Comparison of ENCODE assay signal across 23 cellular contexts in the genomic region with DNA sequence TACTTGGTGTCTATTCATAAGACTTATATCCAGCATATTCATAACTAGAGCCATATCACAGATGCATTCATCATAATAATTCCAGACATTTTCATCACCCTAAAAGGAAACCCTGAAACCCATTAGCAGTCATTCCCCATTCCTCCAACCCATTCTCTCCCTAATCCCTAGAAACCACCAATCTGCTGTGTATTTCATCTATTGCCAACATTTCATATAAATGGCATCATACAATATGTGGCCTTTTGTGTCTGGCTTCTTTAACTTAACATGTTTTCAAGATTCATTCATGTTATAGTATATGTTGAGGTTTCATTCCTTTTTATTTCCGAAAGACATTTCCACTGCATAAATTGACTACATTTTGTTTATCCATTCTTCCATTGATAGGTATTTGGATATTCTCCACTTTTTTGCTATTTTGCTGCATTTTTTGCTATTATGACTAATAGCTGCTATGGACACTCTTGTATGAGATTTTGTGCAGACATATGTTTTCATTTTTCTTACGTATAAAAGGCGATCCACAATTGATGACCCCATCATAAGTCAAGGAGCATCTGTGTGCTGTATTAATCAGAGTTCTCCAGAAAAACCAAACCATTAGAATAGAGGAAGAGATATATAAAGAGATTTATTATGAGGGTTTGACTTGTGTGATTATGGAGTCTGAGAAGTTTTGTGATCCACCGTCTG. TPM values are rescaled to one million over a fixed set of nuclear protein-coding genes. Genes with fewer than 3 reads are reported as not detected.
"Had no signal": no experiment of that assay in that cellular context is flagged by ENCODE, and none has a peak within 500 bp of the region (broad histone marks: within the 10 kb centered on the region; RNA-seq: fewer than 3 reads in every experiment).

No MANE protein-coding gene starts in this region.

- H3K9me3 ChIP-seq: right lobe of liver, stomach had no signal

- H3K4me1 Mint-ChIP-seq: activated T-helper 17 cell treated with anti-CD3 and anti-CD28 coated beads, Interleukin-2, amount 50 U/mL, for 72 hours had no signal

- H3K4me3 Mint-ChIP-seq: activated CD4-positive, alpha-beta T cell treated with anti-CD3 and anti-CD28 coated beads for 36 hours; activated T-helper 17 cell treated with anti-CD3 and anti-CD28 coated beads, Interleukin-2, amount 50 U/mL, for 72 hours; naive thymus-derived CD8-positive, alpha-beta T cell; type B pancreatic cell had no signal

- H3K36me3 Mint-ChIP-seq: type B pancreatic cell had no signal

- DNase-seq: activated CD4-positive, alpha-beta T cell treated with anti-CD3 and anti-CD28 coated beads for 36 hours; activated CD4-positive, alpha-beta T cell treated with anti-CD3 and anti-CD28 coated beads, Interleukin-2, amount 50 U/mL, for 48 hours; activated naive CD4-positive, alpha-beta T cell; aorta; brain microvascular endothelial cell; central memory CD4-positive, alpha-beta T cell; cortex of kidney; effector CD4-positive, alpha-beta T cell; foreskin keratinocyte; hippocampal formation; left cardiac atrium; naive thymus-derived CD8-positive, alpha-beta T cell; right lobe of liver; stimulated activated CD4-positive, alpha-beta T cell treated with anti-CD3 and anti-CD28 coated beads, Interleukin-4, amount 100 ng/mL, for 1 hour; stomach; T-helper 2 cell; WERI-Rb-1 had no signal

- H3K79me2 ChIP-seq: parathyroid adenoma had no signal

- H3K4me3 ChIP-seq: right lobe of liver, smooth muscle cell, stomach had no signal

- H3K36me3 ChIP-seq: brain microvascular endothelial cell, right lobe of liver, WERI-Rb-1 had no signal

- H3K27me3 Mint-ChIP-seq: activated CD4-positive, alpha-beta T cell treated with anti-CD3 and anti-CD28 coated beads for 36 hours; activated T-helper 17 cell treated with anti-CD3 and anti-CD28 coated beads, Interleukin-2, amount 50 U/mL, for 72 hours; naive thymus-derived CD8-positive, alpha-beta T cell had no signal

- H3K27ac Mint-ChIP-seq: activated CD4-positive, alpha-beta T cell treated with anti-CD3 and anti-CD28 coated beads for 36 hours; activated T-helper 17 cell treated with anti-CD3 and anti-CD28 coated beads, Interleukin-2, amount 50 U/mL, for 72 hours; type B pancreatic cell had no signal

- H3K9ac ChIP-seq: parathyroid adenoma had no signal

- H2AFZ ChIP-seq: parathyroid adenoma had no signal

- ATAC-seq: activated CD4-positive, alpha-beta T cell treated with anti-CD3 and anti-CD28 coated beads for 36 hours; activated T-helper 17 cell treated with anti-CD3 and anti-CD28 coated beads, Interleukin-2, amount 50 U/mL, for 72 hours; esophagus mucosa; foreskin keratinocyte; left cardiac atrium; naive thymus-derived CD8-positive, alpha-beta T cell; right lobe of liver; SK-N-SH treated with all-trans-retinoic acid at 6 μM for 48 hours had no signal

- H3K27ac ChIP-seq: brain microvascular endothelial cell, foreskin keratinocyte, parathyroid adenoma, right lobe of liver, stomach, WERI-Rb-1 had no signal

- H3K9me3 Mint-ChIP-seq: activated T-helper 17 cell treated with anti-CD3 and anti-CD28 coated beads, Interleukin-2, amount 50 U/mL, for 72 hours; naive thymus-derived CD8-positive, alpha-beta T cell; type B pancreatic cell had no signal

- H3K27me3 ChIP-seq: brain microvascular endothelial cell, foreskin keratinocyte, right lobe of liver, stomach had no signal

- H3K4me2 ChIP-seq: smooth muscle cell had no signal

- H3K4me1 ChIP-seq: parathyroid adenoma, right lobe of liver had no signal

RNA-seq across cellular contexts. Expression of a gene that starts 5.2 kb away (rescaled TPM):
- total RNA-seq: smooth muscle cell had no signal
- polyA plus RNA-seq: smooth muscle cell had no signal

RNA-seq across cellular contexts. Expression of a gene that starts 34.9 kb away (rescaled TPM):
- polyA plus RNA-seq: smooth muscle cell had no signal
